ENCODE assay signal across 1 cellular context in the genomic region with DNA sequence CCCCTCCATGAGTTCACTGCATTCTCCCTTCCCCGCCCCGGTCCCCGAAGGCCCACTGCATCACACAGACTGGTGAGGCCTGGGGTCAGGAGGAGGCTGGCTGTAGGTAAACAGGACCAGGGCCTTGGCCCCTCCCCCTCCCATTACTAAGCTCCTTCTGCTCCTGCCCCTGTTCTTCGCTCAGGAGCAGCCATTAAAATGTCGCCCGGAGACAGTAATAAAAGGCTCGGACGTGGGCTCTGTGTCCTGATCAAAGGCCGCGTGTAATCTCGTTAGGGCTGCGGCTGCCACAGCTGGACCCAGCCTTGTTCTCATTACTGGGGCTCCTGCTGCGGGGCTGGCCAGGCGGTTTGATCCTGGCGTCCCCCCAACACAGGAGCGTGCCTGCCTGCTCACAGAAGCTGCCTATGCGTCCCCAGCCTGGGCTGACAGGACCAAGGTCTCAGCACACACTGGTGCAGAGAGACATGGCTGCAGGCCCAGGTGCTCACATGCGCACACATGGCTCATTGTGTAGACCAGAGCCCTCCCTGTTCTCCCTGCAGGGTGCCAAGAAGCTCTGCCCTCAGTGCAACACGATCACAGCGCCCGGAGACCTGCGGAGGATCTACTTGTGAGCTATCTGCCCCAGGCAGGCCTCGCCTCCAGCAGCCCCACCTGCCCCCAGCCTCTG.
TF ChIP-seq lines count a peak whose summit lies in the region.

No MANE protein-coding gene starts in this region.

TF ChIP-seq in SK-N-SH, 30 proteins besides CTCF, POLR2A, EP300 and RAD21 (continued from another document):
- TF ChIP-seq IRF3 (IDR thresholded peaks at IDR 0.05; ENCODE audit: low read depth, low read length) = no peak
- TF ChIP-seq SIN3A (IDR thresholded peaks at IDR 0.05; ENCODE audit: borderline replicate concordance, low read depth, low read length) = no peak
- no peak for TF ChIP-seq RCOR1 (IDR thresholded peaks at IDR 0.05; ENCODE audit: low read length)
- TF ChIP-seq TCF12 (IDR thresholded peaks at IDR 0.05) = no peak
- TF ChIP-seq ELF1 (IDR thresholded peaks at IDR 0.05) = no peak
- no peak for TF ChIP-seq NRF1 (IDR thresholded peaks at IDR 0.05; ENCODE audit: low read depth, low read length)
